Comparison of ENCODE assay signal across 9 cellular contexts in genomic region chr11:68370211-68371111, GRCh38. TPM values are rescaled to one million over a fixed set of nuclear protein-coding genes. Genes with fewer than 3 reads are reported as not detected.
DNase-seq lines count a peak whose midpoint lies in the region; ATAC-seq, FAIRE-seq and TF ChIP-seq lines count a peak whose summit lies in the region.
"Had no signal": no experiment of that assay in that cellular context is flagged by ENCODE, and none has a peak within 500 bp of the region (broad histone marks: within the 10 kb centered on the region; RNA-seq: fewer than 3 reads in every experiment).

No MANE protein-coding gene starts in this region.

- FAIRE-seq in small intestine (lab: Jason Lieb, UNC): no peak

- H3K27me3 ChIP-seq in trophoblast cell (ENCODE audit: insufficient read depth, low read length) (no peaks in the 10 kb centered on the region), small intestine (ENCODE audit: control insufficient read depth in 2 of 2, insufficient read depth in 2 of 2, low read length in 2 of 2) (no peaks in the 10 kb centered on the region)

- no peak overlapping the region for H3K4ac ChIP-seq in trophoblast cell (ENCODE audit: low read depth, low read length)

- H3K27ac ChIP-seq in trophoblast cell (ENCODE audit: low read depth, low read length) (peak overlapping the region; percentile 35), small intestine (ENCODE audit: low read depth in 1 of 2, low read length in 1 of 2) (peak overlapping the region in 1 of 2 donors; percentile 71)

- peaks cover 48% of the 10 kb centered on the region for H3K36me3 Mint-ChIP-seq in brain
- peaks cover 5% of the 10 kb centered on the region; the same call in 1 of the 2 replicates for H3K36me3 Mint-ChIP-seq in HFFc6 (ENCODE audit: low read depth)
- H3K36me3 Mint-ChIP-seq: T-cell had no signal

- H3K9me3 ChIP-seq in trophoblast cell (ENCODE audit: insufficient read depth, low read depth, low read length) (peaks cover 4% of the 10 kb centered on the region), small intestine (ENCODE audit: control insufficient read depth, low read depth) (no peaks in the 10 kb centered on the region)

- H3K18ac ChIP-seq in trophoblast cell (ENCODE audit: low read length): no peak overlapping the region

- H2BK120ac ChIP-seq in trophoblast cell (ENCODE audit: insufficient read depth, low read length, poor library complexity): no peak overlapping the region

- H3K36me3 ChIP-seq in trophoblast cell (ENCODE audit: control insufficient read depth in 1 of 2, insufficient read depth in 2 of 2, low read length in 2 of 2) (peaks cover 3 to 7% of the 10 kb centered on the region in 2 experiments), small intestine (ENCODE audit: control insufficient read depth in 2 of 2, insufficient read depth in 2 of 2, low read length in 2 of 2) (peaks cover 6 to 9% of the 10 kb centered on the region in 2 donors)

- no peaks in the 10 kb centered on the region for H3K9me3 Mint-ChIP-seq in brain
- H3K9me3 Mint-ChIP-seq in HFFc6: no peaks in the 10 kb centered on the region
- H3K9me3 Mint-ChIP-seq: T-cell had no signal

- H2AK5ac ChIP-seq in trophoblast cell (ENCODE audit: low read length): no peak overlapping the region

- no CpG with 5 or more reads among the region's 23 CpGs for whole genome bisulfite sequencing in trophoblast cell (ENCODE audit: extremely low coverage, insufficient coverage, insufficient read length)
- WGBS in small intestine, 3 donors: 65 to 83% (median 75%) methylated on average over 23 of the region's 23 CpGs

- intact Hi-C loops in Right ventricle myocardium inferior (cut with DNase I) (loop anchor here (1.0 kb wide), 1 partner anchor 16 kb away; no protein-coding TSS in a partner anchor), cardiac septum (cut with DNase I) (no loop called here)

- no peak for TF ChIP-seq CTCF in brain (conservative IDR thresholded peaks at IDR 0.05)
- no peak for TF ChIP-seq CTCF in HFFc6 (IDR thresholded peaks at IDR 0.05)

- H3K27me3 Mint-ChIP-seq in brain (no peaks in the 10 kb centered on the region), HFFc6 (ENCODE audit: insufficient read depth) (peaks cover 17% of the 10 kb centered on the region)
- H3K27me3 Mint-ChIP-seq: T-cell had no signal

- H2AFZ ChIP-seq in trophoblast cell (ENCODE audit: insufficient read depth, low read length, poor library complexity): no peak overlapping the region

- H3K4me3 Mint-ChIP-seq in brain (peak overlapping the region in 1 of 5 experiments; percentile 6), HFFc6 (no peak overlapping the region)
- H3K4me3 Mint-ChIP-seq: T-cell had no signal

- no peak overlapping the region for H3K9ac ChIP-seq in trophoblast cell (ENCODE audit: low read length)

- H4K91ac ChIP-seq in trophoblast cell (ENCODE audit: low read depth, low read length): no peak overlapping the region

- peaks cover 61% of the 10 kb centered on the region for H3K4me1 Mint-ChIP-seq in brain
- peaks cover 21% of the 10 kb centered on the region for H3K4me1 Mint-ChIP-seq in HFFc6 (ENCODE audit: low read depth)

- no peak overlapping the region for H3K4me2 ChIP-seq in trophoblast cell (ENCODE audit: low read length)

- no peak overlapping the region for H4K12ac ChIP-seq in trophoblast cell (ENCODE audit: low read depth, low read length)

- peak overlapping the region; percentile 53 to 93 (median 84) for H3K27ac Mint-ChIP-seq in brain
- no peak overlapping the region for H3K27ac Mint-ChIP-seq in HFFc6
- H3K27ac Mint-ChIP-seq: T-cell had no signal

- H2BK5ac ChIP-seq in trophoblast cell (ENCODE audit: low read depth, low read length, poor library complexity): no peak overlapping the region

- no peak for DNase-seq in Right ventricle myocardium inferior (ENCODE audit: missing footprints)
- DNase-seq in cardiac septum (ENCODE audit: low spot score): no peak
- peak; percentile 68 to 74 for DNase-seq in trophoblast cell
- DNase-seq in AML-193 (lab: John Stamatoyannopoulos, UW): no peak
- DNase-seq in HFFc6: no peak
- no peak for DNase-seq in small intestine

- H3K4me3 ChIP-seq in trophoblast cell (ENCODE audit: low read depth, low read length): no peak overlapping the region
- no peak overlapping the region for H3K4me3 ChIP-seq in small intestine (ENCODE audit: low read depth in 1 of 2, low read length in 2 of 2)

- H2BK12ac ChIP-seq in trophoblast cell (ENCODE audit: low read length): no peak overlapping the region

- no peak overlapping the region for H3K23ac ChIP-seq in trophoblast cell (ENCODE audit: low read length)

- ATAC-seq in Right ventricle myocardium inferior (peak; percentile 57), HG03280 (IDR thresholded peaks at IDR 0.05; ENCODE audit: unreplicated experiment) (peak; percentile 61)
- ATAC-seq: T-cell had no signal

- peaks cover 2% of the 10 kb centered on the region for H3K79me1 ChIP-seq in trophoblast cell (ENCODE audit: low read length)

- H4K8ac ChIP-seq in trophoblast cell (ENCODE audit: low read depth, low read length): no peak overlapping the region

- H3K4me1 ChIP-seq in trophoblast cell (ENCODE audit: control insufficient read depth in 1 of 2, insufficient read depth in 2 of 2, low read length in 2 of 2): peaks cover 29 to 40% of the 10 kb centered on the region in 2 experiments
- H3K4me1 ChIP-seq in small intestine (ENCODE audit: control insufficient read depth in 2 of 2, insufficient read depth in 1 of 2, low read depth in 1 of 2, low read length in 1 of 2): peaks cover 3% of the 10 kb centered on the region in 2 donors

- H3K79me2 ChIP-seq in trophoblast cell (ENCODE audit: control insufficient read depth, insufficient read depth, low read length, poor library complexity): no peaks in the 10 kb centered on the region

- no peak overlapping the region for H3K14ac ChIP-seq in trophoblast cell (ENCODE audit: low read length)

RNA-seq across cellular contexts. Expression of gene LRP5, which starts 58.1 kb away (rescaled TPM):
- 61.6 TPM for total RNA-seq in Right ventricle myocardium inferior
- 38.6 TPM for total RNA-seq in cardiac septum
- 27.2 TPM for polyA plus RNA-seq in brain (ENCODE audit: insufficient read depth, low read depth, low replicate concordance)
- 16.1 and 17.7 TPM in 2 replicates for polyA plus RNA-seq in trophoblast cell (2013)
- total RNA-seq in HFFc6 (2021; fragmentation: NEBNext Ultra II Directional; extraction: Animal tissue kit (Norgen Biotek cat#: 25700)): 10 to 100 TPM in 2 of 6 experiments, 1 to 10 TPM in 4; 2.5 to 14.9 (median 3.8) TPM
- 10 to 100 TPM; 39.7 to 84.1 (median 72.8) TPM for polyA plus RNA-seq in small intestine

Comparison
In these comparisons a context has a peak if more than half of its experiments do, and no peak if none do; other contexts are left out.
1. DNase-seq: peak in trophoblast cell (2 of 2); none in Right ventricle myocardium inferior (single experiment), cardiac septum (single experiment), AML-193 (0 of 2), HFFc6 (single experiment) and small intestine (single experiment).